ENCODE assay signal across 14 cellular contexts in the genomic region with DNA sequence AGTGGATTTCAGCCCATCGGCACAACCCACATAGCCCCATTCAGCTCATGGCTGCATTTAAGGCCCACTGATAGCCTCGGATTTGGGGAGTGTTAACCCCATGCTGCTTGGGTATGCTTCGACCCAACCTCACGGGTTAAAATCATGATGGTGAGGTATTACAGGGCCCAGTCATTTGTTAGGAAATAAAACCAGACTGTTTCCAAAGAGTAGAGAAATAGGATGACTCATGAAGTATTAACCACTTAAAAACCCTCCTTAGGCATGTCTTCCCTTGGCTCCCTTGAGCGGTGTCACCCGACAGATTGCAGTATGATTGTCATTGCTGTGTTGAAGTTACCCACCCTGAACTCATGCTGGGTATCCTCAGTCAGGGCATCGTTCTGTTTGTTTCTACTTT.
DNase-seq lines count a peak whose midpoint lies in the region; ATAC-seq, FAIRE-seq and TF ChIP-seq lines count a peak whose summit lies in the region.
"Had no signal": no experiment of that assay in that cellular context is flagged by ENCODE, and none has a peak within 500 bp of the region (broad histone marks: within the 10 kb centered on the region; RNA-seq: fewer than 3 reads in every experiment).

No MANE protein-coding gene starts in this region.

- no peaks in the 10 kb centered on the region for H4K20me1 ChIP-seq in neural progenitor cell (ENCODE audit: low read depth)

- H3K9ac ChIP-seq in adipocyte (ENCODE audit: low read length), result peak overlapping the region; percentile 59
- no peak overlapping the region for H3K9ac ChIP-seq in neural progenitor cell

- no peaks in the 10 kb centered on the region for H3K36me3 Mint-ChIP-seq in neural progenitor cell
- H3K36me3 Mint-ChIP-seq: activated CD8-positive, alpha-beta memory T cell treated with anti-CD3 and anti-CD28 coated beads, Interleukin-2, amount 10 ng/mL, durations not matched to agents 7 days and 5 days had no signal

- no peak overlapping the region for H2AFZ ChIP-seq in neural progenitor cell (replicated peaks)

- H3K79me2 ChIP-seq in neural progenitor cell (ENCODE audit: low read depth), result no peaks in the 10 kb centered on the region

- peak; percentile 94 for FAIRE-seq in urothelium cell line (lab: Jason Lieb, UNC)

- TF ChIP-seq CTCF in lower lobe of right lung (IDR thresholded peaks at IDR 0.05), result no peak
- no peak for TF ChIP-seq CTCF in right atrium auricular region (IDR thresholded peaks at IDR 0.05)
- TF ChIP-seq CTCF in neural progenitor cell (IDR thresholded peaks at IDR 0.05), result no peak

- H3K4me3 Mint-ChIP-seq in neural progenitor cell, result no peak overlapping the region
- H3K4me3 Mint-ChIP-seq: activated CD8-positive, alpha-beta memory T cell treated with anti-CD3 and anti-CD28 coated beads, Interleukin-2, amount 10 ng/mL, durations not matched to agents 7 days and 5 days had no signal

- H3K4me3 ChIP-seq in adipocyte (ENCODE audit: low read length) (no peak overlapping the region), lower lobe of right lung (no peak overlapping the region), right atrium auricular region (no peak overlapping the region), neural progenitor cell (no peak overlapping the region)
- H3K4me3 ChIP-seq: colonic mucosa, suprapubic skin had no signal

- H3K4me1 Mint-ChIP-seq in neural progenitor cell, result peaks cover 20% of the 10 kb centered on the region
- H3K4me1 Mint-ChIP-seq: activated CD8-positive, alpha-beta memory T cell treated with anti-CD3 and anti-CD28 coated beads, Interleukin-2, amount 10 ng/mL, durations not matched to agents 7 days and 5 days had no signal

- H3K27me3 ChIP-seq in adipocyte (replicated peaks; ENCODE audit: control insufficient read depth, insufficient read depth, low read length), result no peaks in the 10 kb centered on the region
- H3K27me3 ChIP-seq in lower lobe of right lung (ENCODE audit: low read depth), result no peaks in the 10 kb centered on the region
- no peaks in the 10 kb centered on the region for H3K27me3 ChIP-seq in right atrium auricular region
- H3K27me3 ChIP-seq in neural progenitor cell, result no peaks in the 10 kb centered on the region
- H3K27me3 ChIP-seq: colonic mucosa, suprapubic skin had no signal

- no peaks in the 10 kb centered on the region for H3F3A ChIP-seq in neural progenitor cell (ENCODE audit: low read depth)

- H3K4me2 ChIP-seq in neural progenitor cell, result no peak overlapping the region

- no peaks in the 10 kb centered on the region for H3K36me3 ChIP-seq in adipocyte (ENCODE audit: control insufficient read depth, insufficient read depth, low read length, severe bottlenecking)
- no peaks in the 10 kb centered on the region for H3K36me3 ChIP-seq in lower lobe of right lung
- H3K36me3 ChIP-seq in right atrium auricular region, result no peaks in the 10 kb centered on the region
- H3K36me3 ChIP-seq in neural progenitor cell, result no peaks in the 10 kb centered on the region
- H3K36me3 ChIP-seq: colonic mucosa, suprapubic skin had no signal

- no peak overlapping the region for H3K27ac Mint-ChIP-seq in neural progenitor cell
- H3K27ac Mint-ChIP-seq: activated CD8-positive, alpha-beta memory T cell treated with anti-CD3 and anti-CD28 coated beads, Interleukin-2, amount 10 ng/mL, durations not matched to agents 7 days and 5 days had no signal

- H3K4me1 ChIP-seq in adipocyte (ENCODE audit: control insufficient read depth, insufficient read depth, low read length) (peaks cover 96% of the 10 kb centered on the region), lower lobe of right lung (peaks cover 57% of the 10 kb centered on the region), right atrium auricular region (peaks cover 0 to 71% of the 10 kb centered on the region in 2 donors), neural progenitor cell (no peaks in the 10 kb centered on the region)
- H3K4me1 ChIP-seq: colonic mucosa had no signal

- H3K27me3 Mint-ChIP-seq in neural progenitor cell (ENCODE audit: insufficient read depth, low read depth), result peaks cover 2% of the 10 kb centered on the region

- peak; percentile 57 to 65 for ATAC-seq in lower lobe of right lung
- ATAC-seq: activated CD8-positive, alpha-beta memory T cell treated with anti-CD3 and anti-CD28 coated beads, Interleukin-2, amount 10 ng/mL, durations not matched to agents 7 days and 5 days had no signal

- peak; percentile 6 for DNase-seq in activated effector memory CD4-positive, alpha-beta T cell treated with anti-CD3 and anti-CD28 coated beads, Interleukin-2, amount 50 U/mL, for 16 hours
- no peak for DNase-seq in activated effector memory CD4-positive, alpha-beta T cell treated with Interleukin-2 at 50 U/mL for 16 hours
- DNase-seq in adipocyte (ENCODE audit: low read depth) (peak; percentile 86), lower lobe of right lung (no peak), urothelium cell line (ENCODE audit: low spot score) (peak; percentile 56), right atrium auricular region (ENCODE audit: low spot score) (no peak), neural progenitor cell (ENCODE audit: low spot score) (no peak), LoVo (ENCODE audit: low spot score) (no peak)
- DNase-seq: activated CD8-positive, alpha-beta memory T cell treated with anti-CD3 and anti-CD28 coated beads, Interleukin-2, amount 10 ng/mL, durations not matched to agents 7 days and 5 days; colonic mucosa; NCI-H1436; SHP77 treated with DMSO at 0.1 percent for 48 hours had no signal

- intact Hi-C loops in lower lobe of right lung (cut with DNase I), result no loop called here

- no peaks in the 10 kb centered on the region for H3K9me3 Mint-ChIP-seq in neural progenitor cell

- H3K9me3 ChIP-seq in adipocyte (ENCODE audit: control insufficient read depth, low read length) (no peaks in the 10 kb centered on the region), lower lobe of right lung (no peaks in the 10 kb centered on the region), right atrium auricular region (no peaks in the 10 kb centered on the region), neural progenitor cell (ENCODE audit: low read depth) (no peaks in the 10 kb centered on the region)
- H3K9me3 ChIP-seq: colonic mucosa, suprapubic skin had no signal

- peak overlapping the region; percentile 6 for H3K27ac ChIP-seq in lower lobe of right lung
- H3K27ac ChIP-seq in right atrium auricular region, result no peak overlapping the region
- H3K27ac ChIP-seq in neural progenitor cell, result no peak overlapping the region
- H3K27ac ChIP-seq: 22Rv1, colonic mucosa, suprapubic skin had no signal

Comparison
In these comparisons a context has a peak if more than half of its experiments do, and no peak if none do; other contexts are left out.
1. DNase-seq: peak in activated effector memory CD4-positive, alpha-beta T cell treated with anti-CD3 and anti-CD28 coated beads, Interleukin-2, amount 50 U/mL, for 16 hours (single experiment), adipocyte (single experiment) and urothelium cell line (single experiment); none in activated effector memory CD4-positive, alpha-beta T cell treated with Interleukin-2 at 50 U/mL for 16 hours (single experiment), lower lobe of right lung (single experiment), right atrium auricular region (single experiment), neural progenitor cell (single experiment) and LoVo (single experiment).